Comparison of ENCODE assay signal across 15 cellular contexts in genomic region chr6:84652356-84653026, GRCh38.
A peak's percentile ranks its signal among the peaks of the same experiment; 100 is the strongest.
DNase-seq lines count a peak whose midpoint lies in the region; ATAC-seq, FAIRE-seq and TF ChIP-seq lines count a peak whose summit lies in the region.
"Had no signal": no experiment of that assay in that cellular context is flagged by ENCODE, and none has a peak within 500 bp of the region (broad histone marks: within the 10 kb centered on the region; RNA-seq: fewer than 3 reads in every experiment).

No MANE protein-coding gene starts in this region.

- DNase-seq in ELF-1 (ENCODE audit: low read depth, low spot score) (peak; percentile 1), RWPE2 (ENCODE audit: low spot score) (no peak), fibroblast of gingiva (ENCODE audit: low read depth) (peak; percentile 72), retinal pigment epithelial cell (ENCODE audit: low read depth) (peak; percentile 83), frontal cortex (ENCODE audit: low spot score in 2 of 2) (no peak), HEK293T (ENCODE audit: extremely low spot score) (no peak), Right ventricle myocardium inferior (ENCODE audit: missing footprints) (no peak)
- DNase-seq in stimulated activated naive B cell treated with anti-CD40 and anti-IgM and Interleukin-4, amounts not matched to agents 10 μg/mL and 1 μg/mL and 100 μg/mL, for 72 hours: no peak
- DNase-seq: cerebellar nuclear complex, heart right ventricle, midbrain, NCI-H2029 treated with DMSO at 0.1 percent for 48 hours, uterus had no signal

- CTCF ChIA-PET in HEK293T (lab: Yijun Ruan, JAX): no interaction called here

- no peaks in the 10 kb centered on the region for H3K4me1 Mint-ChIP-seq in stimulated activated naive B cell treated with anti-CD40 and anti-IgM and Interleukin-4, amounts not matched to agents 10 μg/mL and 1 μg/mL and 100 μg/mL, for 72 hours

- peaks cover 29% of the 10 kb centered on the region for H3K4me1 ChIP-seq in RWPE2 (ENCODE audit: insufficient read depth, poor library complexity, severe bottlenecking)
- H3K4me1 ChIP-seq: heart right ventricle, uterus had no signal

- no peaks in the 10 kb centered on the region for H3K9me3 ChIP-seq in RWPE2 (ENCODE audit: severe bottlenecking)
- H3K9me3 ChIP-seq: heart right ventricle, uterus had no signal

- intact Hi-C loops in Right ventricle myocardium inferior (cut with DNase I): no loop called here

- TF ChIP-seq CTCF in RWPE2 (IDR thresholded peaks at IDR 0.05; ENCODE audit: poor library complexity, severe bottlenecking) (no peak), retinal pigment epithelial cell (conservative IDR thresholded peaks at IDR 0.05; ENCODE audit: low read depth, low read length) (no peak)

- FAIRE-seq in frontal cortex (lab: Jason Lieb, UNC): no peak
- FAIRE-seq: HepG2 had no signal

- POLR2A ChIA-PET in HEK293T (lab: Yijun Ruan, JAX): no interaction called here

- H3K4me3 Mint-ChIP-seq in stimulated activated naive B cell treated with anti-CD40 and anti-IgM and Interleukin-4, amounts not matched to agents 10 μg/mL and 1 μg/mL and 100 μg/mL, for 72 hours: no peak overlapping the region

- peak overlapping the region; percentile 87 for H3K27ac ChIP-seq in RWPE2 (ENCODE audit: poor library complexity, severe bottlenecking)
- H3K27ac ChIP-seq: heart right ventricle, uterus had no signal

- no peaks in the 10 kb centered on the region for H3K9me3 Mint-ChIP-seq in stimulated activated naive B cell treated with anti-CD40 and anti-IgM and Interleukin-4, amounts not matched to agents 10 μg/mL and 1 μg/mL and 100 μg/mL, for 72 hours

- no peaks in the 10 kb centered on the region for H3K36me3 Mint-ChIP-seq in stimulated activated naive B cell treated with anti-CD40 and anti-IgM and Interleukin-4, amounts not matched to agents 10 μg/mL and 1 μg/mL and 100 μg/mL, for 72 hours

- H3K27me3 ChIP-seq in RWPE2 (ENCODE audit: insufficient read depth, poor library complexity, severe bottlenecking): no peaks in the 10 kb centered on the region
- H3K27me3 ChIP-seq: heart right ventricle, uterus had no signal

- no peak overlapping the region for H3K27ac Mint-ChIP-seq in stimulated activated naive B cell treated with anti-CD40 and anti-IgM and Interleukin-4, amounts not matched to agents 10 μg/mL and 1 μg/mL and 100 μg/mL, for 72 hours

- no peaks in the 10 kb centered on the region for H3K36me3 ChIP-seq in RWPE2 (ENCODE audit: low read depth)
- H3K36me3 ChIP-seq: heart right ventricle, uterus had no signal

- no peaks in the 10 kb centered on the region for H3K27me3 Mint-ChIP-seq in stimulated activated naive B cell treated with anti-CD40 and anti-IgM and Interleukin-4, amounts not matched to agents 10 μg/mL and 1 μg/mL and 100 μg/mL, for 72 hours

- peak; percentile 97 for ATAC-seq in RWPE2 (ENCODE audit: low read depth)
- no peak for ATAC-seq in stimulated activated naive B cell treated with anti-CD40 and anti-IgM and Interleukin-4, amounts not matched to agents 10 μg/mL and 1 μg/mL and 100 μg/mL, for 72 hours (replicated peaks)
- ATAC-seq in Right ventricle myocardium inferior: no peak
- ATAC-seq: HepG2, sciatic nerve had no signal

- no peak overlapping the region for H3K4me3 ChIP-seq in RWPE2 (ENCODE audit: severe bottlenecking)
- no peak overlapping the region for H3K4me3 ChIP-seq in retinal pigment epithelial cell (ENCODE audit: low read length)
- H3K4me3 ChIP-seq: heart right ventricle, uterus had no signal

TF ChIP-seq in HEK293T, 16 proteins besides CTCF, POLR2A, EP300 and RAD21:
- TF ChIP-seq HDGF (IDR thresholded peaks at IDR 0.05; ENCODE audit: borderline replicate concordance) (no peak), TARDBP (IDR thresholded peaks at IDR 0.05) (no peak), SP1 (IDR thresholded peaks at IDR 0.05) (no peak), FOXM1 (IDR thresholded peaks at IDR 0.05; ENCODE audit: borderline replicate concordance) (no peak), FOXA1 (IDR thresholded peaks at IDR 0.05) (no peak), ARNT (IDR thresholded peaks at IDR 0.05) (no peak)

Comparison
In these comparisons a context has a peak if more than half of its experiments do, and no peak if none do; other contexts are left out.
1. DNase-seq: peak in ELF-1 (single experiment), fibroblast of gingiva (single experiment) and retinal pigment epithelial cell (single experiment); none in RWPE2 (single experiment), frontal cortex (0 of 2), stimulated activated naive B cell treated with anti-CD40 and anti-IgM and Interleukin-4, amounts not matched to agents 10 μg/mL and 1 μg/mL and 100 μg/mL, for 72 hours (single experiment), HEK293T (single experiment) and Right ventricle myocardium inferior (single experiment).